Comparison of ENCODE assay signal across 1 cellular context in genomic region chr10:71975891-71976725, GRCh38.
A peak's percentile ranks its signal among the peaks of the same experiment; 100 is the strongest.
TF ChIP-seq lines count a peak whose summit lies in the region.

No MANE protein-coding gene starts in this region.

TF ChIP-seq in HepG2, 621 proteins besides CTCF, POLR2A, EP300 and RAD21 (continued from another document and continues in another):
- TF ChIP-seq, protein P1, sequence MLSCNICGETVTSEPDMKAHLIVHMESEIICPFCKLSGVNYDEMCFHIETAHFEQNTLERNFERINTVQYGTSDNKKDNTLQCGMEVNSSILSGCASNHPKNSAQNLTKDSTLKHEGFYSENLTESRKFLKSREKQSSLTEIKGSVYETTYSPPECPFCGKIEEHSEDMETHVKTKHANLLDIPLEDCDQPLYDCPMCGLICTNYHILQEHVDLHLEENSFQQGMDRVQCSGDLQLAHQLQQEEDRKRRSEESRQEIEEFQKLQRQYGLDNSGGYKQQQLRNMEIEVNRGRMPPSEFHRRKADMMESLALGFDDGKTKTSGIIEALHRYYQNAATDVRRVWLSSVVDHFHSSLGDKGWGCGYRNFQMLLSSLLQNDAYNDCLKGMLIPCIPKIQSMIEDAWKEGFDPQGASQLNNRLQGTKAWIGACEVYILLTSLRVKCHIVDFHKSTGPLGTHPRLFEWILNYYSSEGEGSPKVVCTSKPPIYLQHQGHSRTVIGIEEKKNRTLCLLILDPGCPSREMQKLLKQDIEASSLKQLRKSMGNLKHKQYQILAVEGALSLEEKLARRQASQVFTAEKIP (CRISPR knock-in tag; IDR thresholded peaks at IDR 0.05; ENCODE audit: borderline replicate concordance): no peak
- TF ChIP-seq RARA (CRISPR knock-in tag; IDR thresholded peaks at IDR 0.05) (0 out of 2 replicates have a peak, but pooled peaks have one; percentile 8), THAP9 (CRISPR knock-in tag; IDR thresholded peaks at IDR 0.05; ENCODE audit: borderline replicate concordance) (no peak), ZFX (CRISPR knock-in tag; IDR thresholded peaks at IDR 0.05; ENCODE audit: low read depth) (peak; percentile 47), FOSL2 (CRISPR knock-in tag; IDR thresholded peaks at IDR 0.05) (peak; percentile 94), ZNF274 (CRISPR knock-in tag; IDR thresholded peaks at IDR 0.05) (no peak), TBX2 (CRISPR knock-in tag; IDR thresholded peaks at IDR 0.05; ENCODE audit: borderline replicate concordance) (no peak), ZNF124 (CRISPR knock-in tag; IDR thresholded peaks at IDR 0.05) (no peak), YY1 (IDR thresholded peaks at IDR 0.05; ENCODE audit: insufficient read depth, insufficient replicate concordance, low read depth, low read length) (no peak), ZNF780A (CRISPR knock-in tag; IDR thresholded peaks at IDR 0.05) (no peak), BORCS8-MEF2B (CRISPR knock-in tag; IDR thresholded peaks at IDR 0.05) (no peak), ZHX2 (IDR thresholded peaks at IDR 0.05; ENCODE audit: low read depth) (peak; percentile 20; the same call in 1 of the 2 replicates), ZHX2 (CRISPR knock-in tag; IDR thresholded peaks at IDR 0.05; ENCODE audit: borderline replicate concordance) (no peak), ZBTB38 (CRISPR knock-in tag; IDR thresholded peaks at IDR 0.05) (peak; percentile 65), ZNF230 (CRISPR knock-in tag; IDR thresholded peaks at IDR 0.05) (no peak), RXRA (CRISPR knock-in tag; IDR thresholded peaks at IDR 0.05) (0 out of 2 replicates have a peak, but pooled peaks have one; percentile 23), ZNF101 (CRISPR knock-in tag; IDR thresholded peaks at IDR 0.05; ENCODE audit: borderline replicate concordance, low read depth) (no peak), FOSL1 (CRISPR knock-in tag; IDR thresholded peaks at IDR 0.05; ENCODE audit: borderline replicate concordance) (peak; percentile 63; the same call in 1 of the 2 replicates), AKNA (CRISPR knock-in tag; IDR thresholded peaks at IDR 0.05; ENCODE audit: borderline replicate concordance) (no peak), ZNF550 (CRISPR knock-in tag; IDR thresholded peaks at IDR 0.05; ENCODE audit: borderline replicate concordance) (no peak), NCOR1 (IDR thresholded peaks at IDR 0.05; ENCODE audit: borderline replicate concordance, low read length) (no peak), ZNF333 (CRISPR knock-in tag; IDR thresholded peaks at IDR 0.05; ENCODE audit: borderline replicate concordance) (no peak), SALL1 (CRISPR knock-in tag; IDR thresholded peaks at IDR 0.05) (no peak), ZSCAN21 (CRISPR knock-in tag; IDR thresholded peaks at IDR 0.05; ENCODE audit: borderline replicate concordance) (no peak), NFYB (CRISPR knock-in tag; IDR thresholded peaks at IDR 0.05) (no peak), ZNF83 (CRISPR knock-in tag; IDR thresholded peaks at IDR 0.05; ENCODE audit: borderline replicate concordance) (no peak)
- TF ChIP-seq, protein P2, sequence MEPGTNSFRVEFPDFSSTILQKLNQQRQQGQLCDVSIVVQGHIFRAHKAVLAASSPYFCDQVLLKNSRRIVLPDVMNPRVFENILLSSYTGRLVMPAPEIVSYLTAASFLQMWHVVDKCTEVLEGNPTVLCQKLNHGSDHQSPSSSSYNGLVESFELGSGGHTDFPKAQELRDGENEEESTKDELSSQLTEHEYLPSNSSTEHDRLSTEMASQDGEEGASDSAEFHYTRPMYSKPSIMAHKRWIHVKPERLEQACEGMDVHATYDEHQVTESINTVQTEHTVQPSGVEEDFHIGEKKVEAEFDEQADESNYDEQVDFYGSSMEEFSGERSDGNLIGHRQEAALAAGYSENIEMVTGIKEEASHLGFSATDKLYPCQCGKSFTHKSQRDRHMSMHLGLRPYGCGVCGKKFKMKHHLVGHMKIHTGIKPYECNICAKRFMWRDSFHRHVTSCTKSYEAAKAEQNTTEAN (CRISPR knock-in tag; conservative IDR thresholded peaks at IDR 0.05): no peak
- TF ChIP-seq, protein P3, sequence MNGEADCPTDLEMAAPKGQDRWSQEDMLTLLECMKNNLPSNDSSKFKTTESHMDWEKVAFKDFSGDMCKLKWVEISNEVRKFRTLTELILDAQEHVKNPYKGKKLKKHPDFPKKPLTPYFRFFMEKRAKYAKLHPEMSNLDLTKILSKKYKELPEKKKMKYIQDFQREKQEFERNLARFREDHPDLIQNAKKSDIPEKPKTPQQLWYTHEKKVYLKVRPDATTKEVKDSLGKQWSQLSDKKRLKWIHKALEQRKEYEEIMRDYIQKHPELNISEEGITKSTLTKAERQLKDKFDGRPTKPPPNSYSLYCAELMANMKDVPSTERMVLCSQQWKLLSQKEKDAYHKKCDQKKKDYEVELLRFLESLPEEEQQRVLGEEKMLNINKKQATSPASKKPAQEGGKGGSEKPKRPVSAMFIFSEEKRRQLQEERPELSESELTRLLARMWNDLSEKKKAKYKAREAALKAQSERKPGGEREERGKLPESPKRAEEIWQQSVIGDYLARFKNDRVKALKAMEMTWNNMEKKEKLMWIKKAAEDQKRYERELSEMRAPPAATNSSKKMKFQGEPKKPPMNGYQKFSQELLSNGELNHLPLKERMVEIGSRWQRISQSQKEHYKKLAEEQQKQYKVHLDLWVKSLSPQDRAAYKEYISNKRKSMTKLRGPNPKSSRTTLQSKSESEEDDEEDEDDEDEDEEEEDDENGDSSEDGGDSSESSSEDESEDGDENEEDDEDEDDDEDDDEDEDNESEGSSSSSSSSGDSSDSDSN (CRISPR knock-in tag; IDR thresholded peaks at IDR 0.05): 0 out of 2 replicates have a peak, but pooled peaks have one; percentile 3
- TF ChIP-seq, protein P4, sequence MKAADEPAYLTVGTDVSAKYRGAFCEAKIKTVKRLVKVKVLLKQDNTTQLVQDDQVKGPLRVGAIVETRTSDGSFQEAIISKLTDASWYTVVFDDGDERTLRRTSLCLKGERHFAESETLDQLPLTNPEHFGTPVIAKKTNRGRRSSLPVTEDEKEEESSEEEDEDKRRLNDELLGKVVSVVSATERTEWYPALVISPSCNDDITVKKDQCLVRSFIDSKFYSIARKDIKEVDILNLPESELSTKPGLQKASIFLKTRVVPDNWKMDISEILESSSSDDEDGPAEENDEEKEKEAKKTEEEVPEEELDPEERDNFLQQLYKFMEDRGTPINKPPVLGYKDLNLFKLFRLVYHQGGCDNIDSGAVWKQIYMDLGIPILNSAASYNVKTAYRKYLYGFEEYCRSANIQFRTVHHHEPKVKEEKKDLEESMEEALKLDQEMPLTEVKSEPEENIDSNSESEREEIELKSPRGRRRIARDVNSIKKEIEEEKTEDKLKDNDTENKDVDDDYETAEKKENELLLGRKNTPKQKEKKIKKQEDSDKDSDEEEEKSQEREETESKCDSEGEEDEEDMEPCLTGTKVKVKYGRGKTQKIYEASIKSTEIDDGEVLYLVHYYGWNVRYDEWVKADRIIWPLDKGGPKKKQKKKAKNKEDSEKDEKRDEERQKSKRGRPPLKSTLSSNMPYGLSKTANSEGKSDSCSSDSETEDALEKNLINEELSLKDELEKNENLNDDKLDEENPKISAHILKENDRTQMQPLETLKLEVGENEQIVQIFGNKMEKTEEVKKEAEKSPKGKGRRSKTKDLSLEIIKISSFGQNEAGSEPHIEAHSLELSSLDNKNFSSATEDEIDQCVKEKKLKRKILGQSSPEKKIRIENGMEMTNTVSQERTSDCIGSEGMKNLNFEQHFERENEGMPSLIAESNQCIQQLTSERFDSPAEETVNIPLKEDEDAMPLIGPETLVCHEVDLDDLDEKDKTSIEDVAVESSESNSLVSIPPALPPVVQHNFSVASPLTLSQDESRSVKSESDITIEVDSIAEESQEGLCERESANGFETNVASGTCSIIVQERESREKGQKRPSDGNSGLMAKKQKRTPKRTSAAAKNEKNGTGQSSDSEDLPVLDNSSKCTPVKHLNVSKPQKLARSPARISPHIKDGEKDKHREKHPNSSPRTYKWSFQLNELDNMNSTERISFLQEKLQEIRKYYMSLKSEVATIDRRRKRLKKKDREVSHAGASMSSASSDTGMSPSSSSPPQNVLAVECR (CRISPR knock-in tag; IDR thresholded peaks at IDR 0.05; ENCODE audit: borderline replicate concordance): no peak
